ENCODE assay signal across 15 cellular contexts in the genomic region with DNA sequence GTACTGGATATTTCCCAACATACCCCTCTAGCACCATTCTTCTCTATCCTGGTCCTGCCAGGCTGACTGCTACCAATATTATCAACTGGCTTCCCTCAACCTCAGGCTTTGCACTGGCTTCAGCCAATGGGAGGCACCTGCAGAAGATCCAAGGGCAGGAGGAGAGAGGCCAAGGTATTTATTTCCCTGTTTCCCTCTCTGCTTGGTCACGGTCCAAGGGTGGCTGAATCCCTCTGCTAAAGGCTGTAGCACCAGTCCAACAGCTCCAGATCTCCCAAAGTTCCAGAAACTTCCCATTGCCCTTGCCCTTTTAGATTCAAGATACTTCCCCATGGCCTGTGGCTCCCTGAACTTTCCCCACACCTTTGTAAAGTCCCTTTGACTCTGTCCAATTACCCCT.
DNase-seq lines count a peak whose midpoint lies in the region; ATAC-seq, FAIRE-seq and TF ChIP-seq lines count a peak whose summit lies in the region.
"Had no signal": no experiment of that assay in that cellular context is flagged by ENCODE, and none has a peak within 500 bp of the region (broad histone marks: within the 10 kb centered on the region; RNA-seq: fewer than 3 reads in every experiment).

No MANE protein-coding gene starts in this region.

- no peak overlapping the region for H3K27ac ChIP-seq in spleen
- no peak overlapping the region for H3K27ac ChIP-seq in CD8-positive, alpha-beta T cell (ENCODE audit: low read depth, low read length)
- no peak overlapping the region for H3K27ac ChIP-seq in CD8-positive, alpha-beta memory T cell (ENCODE audit: low read depth, low read length)

- TF ChIP-seq CTCF in bronchial epithelial cell (IDR thresholded peaks at IDR 0.05; ENCODE audit: insufficient read depth, low read length, severe bottlenecking) (no peak), spleen (IDR thresholded peaks at IDR 0.05 in 8 of 11, conservative IDR thresholded peaks at IDR 0.05 in 3 of 11) (no peak)
- TF ChIP-seq CTCF in CD8-positive, alpha-beta T cell (IDR thresholded peaks at IDR 0.05): no peak

- H3K27me3 ChIP-seq in bronchial epithelial cell (ENCODE audit: control insufficient read depth, insufficient read depth, low read length) (peaks cover 20% of the 10 kb centered on the region), spleen (replicated peaks in 1 of 7) (peaks cover 0 to 10% (median 0%) of the 10 kb centered on the region in 7 donors)
- no peaks in the 10 kb centered on the region for H3K27me3 ChIP-seq in CD8-positive, alpha-beta T cell (ENCODE audit: insufficient read depth, low read length)
- no peaks in the 10 kb centered on the region for H3K27me3 ChIP-seq in CD8-positive, alpha-beta memory T cell (ENCODE audit: insufficient read depth, low read length, poor library complexity, severe bottlenecking)

- 55 to 83% (median 58%) methylated on average over 1 of the region's 1 CpG for WGBS in spleen, 5 donors

- no peaks in the 10 kb centered on the region for H3K36me3 ChIP-seq in bronchial epithelial cell (ENCODE audit: control insufficient read depth, insufficient read depth, low read length)
- no peaks in the 10 kb centered on the region for H3K36me3 ChIP-seq in spleen
- no peaks in the 10 kb centered on the region for H3K36me3 ChIP-seq in CD8-positive, alpha-beta T cell (ENCODE audit: insufficient read depth, low read length)
- H3K36me3 ChIP-seq in CD8-positive, alpha-beta memory T cell (ENCODE audit: insufficient read depth, low read length): no peaks in the 10 kb centered on the region

- H3K36me3 Mint-ChIP-seq in CD8-positive, alpha-beta T cell: no peaks in the 10 kb centered on the region
- no peaks in the 10 kb centered on the region for H3K36me3 Mint-ChIP-seq in CD8-positive, alpha-beta memory T cell

- no peak for TF ChIP-seq POLR2A in spleen (IDR thresholded peaks at IDR 0.05)

- POLR2A ChIA-PET in CD8-positive, alpha-beta T cell (lab: Charles Lee): no interaction called here
- POLR2A ChIA-PET in CD8-positive, alpha-beta memory T cell (lab: Charles Lee): no interaction called here

- no peak for ATAC-seq in CD8-positive, alpha-beta T cell
- ATAC-seq in HG03442 (IDR thresholded peaks at IDR 0.05; ENCODE audit: unreplicated experiment): no peak
- ATAC-seq: GM23338 had no signal

- no peaks in the 10 kb centered on the region for H3K9me3 Mint-ChIP-seq in CD8-positive, alpha-beta T cell
- peaks cover 0 to 3% (median 0%) of the 10 kb centered on the region in 5 donors for H3K9me3 Mint-ChIP-seq in CD8-positive, alpha-beta memory T cell
- H3K9me3 Mint-ChIP-seq: CD4-positive, alpha-beta T cell; GM23338 had no signal

- H3K4me1 Mint-ChIP-seq in CD8-positive, alpha-beta T cell (ENCODE audit: low read depth): no peaks in the 10 kb centered on the region
- H3K4me1 Mint-ChIP-seq in CD8-positive, alpha-beta memory T cell: no peaks in the 10 kb centered on the region
- H3K4me1 Mint-ChIP-seq: B cell had no signal

- no peak overlapping the region for H3K4me3 Mint-ChIP-seq in CD8-positive, alpha-beta T cell
- no peak overlapping the region for H3K4me3 Mint-ChIP-seq in CD8-positive, alpha-beta memory T cell
- H3K4me3 Mint-ChIP-seq: B cell; CD4-positive, alpha-beta T cell; GM23338 had no signal

- peaks cover 0 to 4% (median 0%) of the 10 kb centered on the region in 6 donors for H3K4me1 ChIP-seq in spleen
- H3K4me1 ChIP-seq in CD8-positive, alpha-beta T cell (ENCODE audit: insufficient read depth, low read length): no peaks in the 10 kb centered on the region
- no peaks in the 10 kb centered on the region for H3K4me1 ChIP-seq in CD8-positive, alpha-beta memory T cell (ENCODE audit: insufficient read depth, low read length)

- H3K4me3 ChIP-seq in bronchial epithelial cell (ENCODE audit: low read depth, low read length) (no peak overlapping the region), spleen (no peak overlapping the region)
- no peak overlapping the region for H3K4me3 ChIP-seq in CD8-positive, alpha-beta T cell (ENCODE audit: low read depth, low read length)
- no peak overlapping the region for H3K4me3 ChIP-seq in CD8-positive, alpha-beta memory T cell (ENCODE audit: low read length)
- H3K4me3 ChIP-seq: GM23338 had no signal

- H3K9me3 ChIP-seq in spleen: no peaks in the 10 kb centered on the region
- H3K9me3 ChIP-seq in CD8-positive, alpha-beta T cell (ENCODE audit: low read length): no peaks in the 10 kb centered on the region
- H3K9me3 ChIP-seq in CD8-positive, alpha-beta memory T cell (ENCODE audit: low read length): no peaks in the 10 kb centered on the region

- H3K27ac Mint-ChIP-seq in CD8-positive, alpha-beta T cell: no peak overlapping the region
- no peak overlapping the region for H3K27ac Mint-ChIP-seq in CD8-positive, alpha-beta memory T cell
- H3K27ac Mint-ChIP-seq: B cell; CD4-positive, alpha-beta T cell; GM23338 had no signal

- peak; percentile 28 for FAIRE-seq in bronchial epithelial cell (lab: Jason Lieb, UNC)
- FAIRE-seq: A204.1 had no signal

- intact Hi-C loops in spleen (cut with DNase I; ENCODE audit: low total_unique reads): no loop called here
- intact Hi-C loops in CD8-positive, alpha-beta T cell (cut with DNase I, micrococcal nuclease): no loop called here

- DNase-seq in bronchial epithelial cell (ENCODE audit: low read depth) (no peak), mucosa of gallbladder (ENCODE audit: low spot score) (peak; percentile 43), spleen (peak; percentile 7), DMS53 treated with DMSO at 0.1 percent for 48 hours (lab: John Stamatoyannopoulos, UW; ENCODE audit: unreplicated experiment) (no peak)
- no peak for DNase-seq in CD8-positive, alpha-beta T cell
- DNase-seq in CD8-positive, alpha-beta memory T cell: no peak
- DNase-seq: C1 segment of cervical spinal cord; CD4-positive, alpha-beta T cell; COR-L47; GF-D8; H7 had no signal

- peaks cover 6% of the 10 kb centered on the region for H3K27me3 Mint-ChIP-seq in CD8-positive, alpha-beta T cell (ENCODE audit: low read depth)
- H3K27me3 Mint-ChIP-seq in CD8-positive, alpha-beta memory T cell: peaks cover 12 to 17% of the 10 kb centered on the region in 2 donors

- CTCF ChIA-PET in CD8-positive, alpha-beta T cell (lab: Charles Lee): no interaction called here
- CTCF ChIA-PET in CD8-positive, alpha-beta memory T cell (lab: Charles Lee): no interaction called here

Comparison
In these comparisons a context has a peak if more than half of its experiments do, and no peak if none do; other contexts are left out.
1. DNase-seq: peak in mucosa of gallbladder (single experiment) and spleen (single experiment); none in bronchial epithelial cell (single experiment), CD8-positive, alpha-beta T cell (0 of 7), CD8-positive, alpha-beta memory T cell (0 of 5) and DMS53 treated with DMSO at 0.1 percent for 48 hours (single experiment).